ENCODE assay signal across 25 cellular contexts in genomic region chr21:40331804-40332203, GRCh38.
"Had no signal": no experiment of that assay in that cellular context is flagged by ENCODE, and none has a peak within 500 bp of the region (broad histone marks: within the 10 kb centered on the region; RNA-seq: fewer than 3 reads in every experiment).

No MANE protein-coding gene starts in this region.

- H3K27ac ChIP-seq: SJSA1, SK-N-MC had no signal

- H3K36me3 ChIP-seq: MG63, SJSA1 had no signal

- H3K4me1 Mint-ChIP-seq: T-cell had no signal

- ATAC-seq: HepG2, Panc1, PC-3, T-cell had no signal

- H3K4me1 ChIP-seq: SJSA1 had no signal

- H3K27ac Mint-ChIP-seq: T-cell; T-helper 1 cell treated with Interleukin-12 subunit alpha and Interleukin-12 subunit beta and Interleukin-4 antibody, amounts not matched to agents 30 μg/mL and 1 μg/mL, for 36 hours had no signal

- H3K4me3 Mint-ChIP-seq: T-cell; T-helper 1 cell treated with Interleukin-12 subunit alpha and Interleukin-12 subunit beta and Interleukin-4 antibody, amounts not matched to agents 30 μg/mL and 1 μg/mL, for 36 hours had no signal

- H3K4me3 ChIP-seq: MG63, SJSA1, SK-N-MC had no signal

- H3K36me3 Mint-ChIP-seq: T-cell had no signal

- H3K27me3 Mint-ChIP-seq: T-cell had no signal

- DNase-seq: IMR-90, Karpas-422, KG1, MG63, NCI-H1105, NCI-H1436 treated with DMSO at 0.1 percent for 48 hours, NCI-H1694, NCI-H187 treated with DMSO at 0.1 percent for 48 hours, NCI-H2029 treated with DMSO at 0.1 percent for 48 hours, NCI-H2107, NCI-H2171 treated with DMSO at 0.1 percent for 48 hours, NCI-H345, NCI-H446 treated with DMSO at 0.1 percent for 48 hours, NCI-H510A treated with DMSO at 0.1 percent for 48 hours, NCI-H526, NCI-H774, PC-3, SHP77 treated with DMSO at 0.1 percent for 48 hours, SW 1271, T-cell had no signal

- H3K9me3 ChIP-seq: MG63, SJSA1 had no signal

- H3K27me3 ChIP-seq: SJSA1 had no signal
